ENCODE assay signal across 8 cellular contexts in the genomic region with DNA sequence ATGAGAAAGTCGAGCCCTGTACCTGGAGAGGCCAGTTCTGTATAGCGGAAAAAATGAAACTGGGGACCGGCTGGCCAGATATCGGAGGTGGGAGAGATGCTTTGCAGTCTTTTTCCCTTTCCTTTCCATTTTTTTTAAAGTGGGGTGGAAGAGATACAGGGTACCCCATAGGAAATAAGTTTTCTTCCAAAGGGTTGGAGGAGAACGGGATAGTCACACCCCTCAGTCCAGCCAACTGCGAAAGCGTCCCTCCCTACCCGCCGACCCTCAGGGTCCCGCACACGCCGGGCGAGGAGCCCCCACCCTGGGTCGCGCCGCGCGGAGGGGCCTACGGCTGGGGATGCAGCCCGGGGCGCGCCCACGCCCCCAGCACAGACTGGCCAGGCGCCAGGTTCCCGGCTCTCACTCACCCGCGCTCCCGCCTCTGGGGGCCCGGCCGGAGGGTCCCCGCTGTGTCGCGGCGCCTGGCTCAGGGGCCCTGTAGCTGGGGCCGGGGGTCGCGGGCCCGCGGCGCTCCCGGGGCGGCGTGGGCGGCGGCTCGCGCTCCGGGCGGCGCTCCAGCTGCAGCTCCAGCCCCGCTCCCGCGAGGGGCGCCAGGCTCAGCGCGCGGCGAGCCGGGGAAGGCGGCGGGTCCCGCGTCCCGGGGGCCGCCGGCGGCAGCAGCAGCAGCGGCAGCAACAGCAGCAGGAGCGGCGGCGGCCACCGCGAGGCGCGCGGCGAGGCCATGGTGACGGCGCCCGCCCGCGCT. TPM values are rescaled to one million over a fixed set of nuclear protein-coding genes. Genes with fewer than 3 reads are reported as not detected.
DNase-seq lines count a peak whose midpoint lies in the region; ATAC-seq and TF ChIP-seq lines count a peak whose summit lies in the region.

No MANE protein-coding gene starts in this region.

- ATAC-seq in GM18505 (IDR thresholded peaks at IDR 0.05; ENCODE audit: unreplicated experiment): peak; percentile 38
- ATAC-seq in body of pancreas: peak; percentile 3
- no peak for ATAC-seq in left lobe of liver

- no peak for TF ChIP-seq CTCF in HFFc6 (IDR thresholded peaks at IDR 0.05)
- TF ChIP-seq CTCF in body of pancreas (IDR thresholded peaks at IDR 0.05): peak in 2 of 7 experiments; percentile 13
- TF ChIP-seq CTCF in stomach (IDR thresholded peaks at IDR 0.05): no peak

- H3K4me1 Mint-ChIP-seq in HFFc6 (ENCODE audit: low read depth): peaks cover 77% of the 10 kb centered on the region

- H3K4me3 Mint-ChIP-seq in HFFc6: peak overlapping the region; percentile 94

- intact Hi-C loops in body of pancreas (cut with DNase I): no loop called here
- intact Hi-C loops in stomach (cut with DNase I; ENCODE audit: low total_unique reads): no loop called here

- WGBS in body of pancreas, 2 donors: 2 to 3% methylated on average over 7 to 64 of the region's 82 CpGs
- 0 to 1% (median 0%) methylated on average over 5 to 82 of the region's 82 CpGs for WGBS in stomach, 5 donors

- peaks cover 22% of the 10 kb centered on the region for H3K36me3 Mint-ChIP-seq in HFFc6 (ENCODE audit: low read depth)

- H3K4me1 ChIP-seq in NT2/D1 (ENCODE audit: insufficient read depth, insufficient read length) (peaks cover 14% of the 10 kb centered on the region), body of pancreas (peaks cover 47% of the 10 kb centered on the region), stomach (peaks cover 32 to 71% (median 49%) of the 10 kb centered on the region in 4 donors)

- H3K9me3 ChIP-seq in NT2/D1 (ENCODE audit: insufficient read depth, low read length) (no peaks in the 10 kb centered on the region), body of pancreas (no peaks in the 10 kb centered on the region), stomach (no peaks in the 10 kb centered on the region)

- TF ChIP-seq POLR2A in GM18505 (IDR thresholded peaks at IDR 0.05; ENCODE audit: borderline replicate concordance, extremely low read depth, insufficient read depth, insufficient read length) (no peak), body of pancreas (IDR thresholded peaks at IDR 0.05) (no peak), stomach (IDR thresholded peaks at IDR 0.05) (no peak)

- peak overlapping the region; percentile 62 to 82 (median 72) for H3K27ac ChIP-seq in body of pancreas
- peak overlapping the region; percentile 80 to 92 (median 90) for H3K27ac ChIP-seq in stomach

- TF ChIP-seq EP300 in stomach (IDR thresholded peaks at IDR 0.05): no peak

- H3K9ac ChIP-seq in NT2/D1 (ENCODE audit: insufficient read length, low read depth): peak overlapping the region; percentile 79

- no peak for DNase-seq in HFFc6
- no peak for DNase-seq in NT2/D1 (ENCODE audit: low read depth, low spot score)
- peak in 1 of 4 donors; percentile 28 for DNase-seq in body of pancreas
- peak; percentile 61 for DNase-seq in left lobe of liver (ENCODE audit: low spot score)
- no peak for DNase-seq in stomach
- DNase-seq in globus pallidus (ENCODE audit: low spot score): no peak
- no peak for DNase-seq in SIG-M5 (lab: John Stamatoyannopoulos, UW)

- H3K4me3 ChIP-seq in NT2/D1 (ENCODE audit: insufficient read length, low read depth) (peak overlapping the region; percentile 61), body of pancreas (peak overlapping the region; percentile 15 to 23), stomach (peak overlapping the region; percentile 71 to 90 (median 76))

- peak overlapping the region; percentile 90 for H3K27ac Mint-ChIP-seq in HFFc6

- H3K36me3 ChIP-seq in NT2/D1 (ENCODE audit: insufficient read depth, insufficient read length, low read length): peaks cover 18% of the 10 kb centered on the region
- H3K36me3 ChIP-seq in body of pancreas (replicated peaks in 1 of 2; ENCODE audit: insufficient read depth in 1 of 2, low read depth in 2 of 2): no peaks in the 10 kb centered on the region
- H3K36me3 ChIP-seq in stomach: no peaks in the 10 kb centered on the region

- H3K27me3 ChIP-seq in NT2/D1 (ENCODE audit: insufficient read depth, insufficient read length) (peaks cover 19% of the 10 kb centered on the region), body of pancreas (no peaks in the 10 kb centered on the region), stomach (no peaks in the 10 kb centered on the region)

- H3K27me3 Mint-ChIP-seq in HFFc6 (ENCODE audit: insufficient read depth): peaks cover 4% of the 10 kb centered on the region

- H3K9me3 Mint-ChIP-seq in HFFc6: no peaks in the 10 kb centered on the region

RNA-seq across cellular contexts. Expression of a gene that starts 0.5 kb away (rescaled TPM):
- 100 to 1,000 TPM in 4 of 6 experiments, 10 to 100 TPM in 2; 88.6 to 126 (median 105) TPM for total RNA-seq in HFFc6 (2021; fragmentation: NEBNext Ultra II Directional; extraction: Animal tissue kit (Norgen Biotek cat#: 25700))
- total RNA-seq in body of pancreas: 10 to 100 TPM; 45.7 to 46.1 TPM
- total RNA-seq in left lobe of liver: 5.4 TPM
- 10 to 100 TPM; 11.3 to 56.9 (median 32.7) TPM for total RNA-seq in stomach
- 1 to 10 TPM; 2.3 to 2.7 (median 2.4) TPM for polyA plus RNA-seq in stomach

Comparison
In these comparisons a context has a peak if more than half of its experiments do, and no peak if none do; other contexts are left out.
1. H3K4me3 ChIP-seq: peak in every context shown above with its lines; median percentile 76 in stomach; 61 in NT2/D1; 19 in body of pancreas.